ENCODE assay signal across 26 cellular contexts in the genomic region with DNA sequence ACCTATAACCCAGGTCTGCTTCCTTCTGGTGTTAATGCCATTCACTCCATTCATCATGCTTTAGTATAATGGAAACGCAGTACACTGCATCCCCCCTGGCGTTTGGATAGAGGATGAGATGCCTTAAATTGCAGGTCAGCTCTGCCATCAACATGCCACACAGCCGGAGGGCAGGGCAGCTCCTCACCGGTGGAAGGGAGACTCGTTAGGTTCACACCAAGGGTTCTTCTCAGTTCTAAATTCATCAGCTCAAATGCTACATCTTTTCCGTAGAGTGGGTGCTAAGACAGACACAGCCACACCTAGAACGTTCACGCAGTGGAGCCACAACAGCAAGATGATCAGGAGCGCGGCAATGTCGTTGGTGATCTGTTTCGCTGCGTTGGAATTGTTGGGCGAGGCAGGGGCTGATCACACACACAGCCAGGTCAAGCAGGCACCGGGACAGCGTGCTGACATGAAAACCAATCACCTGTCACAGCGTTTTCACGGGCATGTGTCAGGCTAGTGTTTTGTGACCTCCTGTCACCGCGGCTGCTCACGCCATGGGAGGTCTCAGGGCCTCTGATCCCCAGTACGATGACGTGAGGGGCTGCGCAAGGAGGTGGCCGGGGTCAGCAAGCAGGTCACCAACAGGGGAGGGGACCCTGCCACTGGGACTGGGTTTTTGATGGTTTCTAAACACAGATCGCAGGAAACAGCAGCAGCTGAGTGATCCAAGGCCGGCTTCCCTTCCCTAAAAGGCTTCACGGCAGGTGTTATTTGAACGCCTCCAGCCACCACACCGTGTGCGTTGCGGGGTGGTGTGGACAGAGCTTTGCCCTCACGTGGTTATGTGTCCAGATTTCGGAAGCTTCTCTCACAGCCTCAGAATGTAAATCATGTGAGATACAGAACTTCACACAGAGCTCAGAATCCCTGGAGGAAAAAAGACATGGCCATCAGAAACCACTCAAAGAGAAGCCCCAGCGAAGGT.
"Had no signal": no experiment of that assay in that cellular context is flagged by ENCODE, and none has a peak within 500 bp of the region (broad histone marks: within the 10 kb centered on the region; RNA-seq: fewer than 3 reads in every experiment).

No MANE protein-coding gene starts in this region.

- H3K4me3 Mint-ChIP-seq: activated CD8-positive, alpha-beta T cell treated with anti-CD3 and anti-CD28 coated beads for 36 hours; activated naive CD4-positive, alpha-beta T cell treated with anti-CD3 and anti-CD28 coated beads, Interleukin-2, amount 10 ng/mL, durations not matched to agents 7 days and 5 days; activated naive CD8-positive, alpha-beta T cell treated with anti-CD3 and anti-CD28 coated beads for 36 hours; activated T-cell treated with anti-CD3 and anti-CD28 coated beads, Interleukin-2, amount 50 U/mL, for 72 hours had no signal

- ATAC-seq: activated CD8-positive, alpha-beta T cell treated with anti-CD3 and anti-CD28 coated beads for 36 hours; activated T-cell treated with anti-CD3 and anti-CD28 coated beads, Interleukin-2, amount 50 U/mL, for 72 hours; Panc1; Right ventricle myocardium inferior had no signal

- H3K4me3 ChIP-seq: breast epithelium, SJCRH30 had no signal

- H3K27ac ChIP-seq: breast epithelium, KMS-11, SJCRH30, VCaP had no signal

- H3K4me1 Mint-ChIP-seq: activated naive CD4-positive, alpha-beta T cell treated with anti-CD3 and anti-CD28 coated beads, Interleukin-2, amount 10 ng/mL, durations not matched to agents 7 days and 5 days; activated naive CD8-positive, alpha-beta T cell treated with anti-CD3 and anti-CD28 coated beads for 36 hours had no signal

- H3K9me3 ChIP-seq: breast epithelium, SJCRH30, SK-N-SH had no signal

- H3K36me3 Mint-ChIP-seq: activated naive CD4-positive, alpha-beta T cell treated with anti-CD3 and anti-CD28 coated beads, Interleukin-2, amount 10 ng/mL, durations not matched to agents 7 days and 5 days; activated naive CD8-positive, alpha-beta T cell treated with anti-CD3 and anti-CD28 coated beads for 36 hours had no signal

- H3K36me3 ChIP-seq: breast epithelium, SJCRH30 had no signal

- H3K27me3 Mint-ChIP-seq: activated naive CD4-positive, alpha-beta T cell treated with anti-CD3 and anti-CD28 coated beads, Interleukin-2, amount 10 ng/mL, durations not matched to agents 7 days and 5 days had no signal

- DNase-seq: activated CD4-positive, CD25-positive, alpha-beta regulatory T cell; activated CD8-positive, alpha-beta memory T cell treated with anti-CD3 and anti-CD28 coated beads, Interleukin-2, amount 50 U/mL, for 4 hours; activated CD8-positive, alpha-beta T cell treated with anti-CD3 and anti-CD28 coated beads for 36 hours; activated gamma-delta T cell treated with Interleukin-2 at 50 U/mL for 16 hours; activated naive CD4-positive, alpha-beta T cell treated with anti-CD3 and anti-CD28 coated beads, Interleukin-2, amount 10 ng/mL, durations not matched to agents 7 days and 5 days; activated naive CD8-positive, alpha-beta T cell treated with anti-CD3 and anti-CD28 coated beads for 36 hours; activated T-cell treated with anti-CD3 and anti-CD28 coated beads, Interleukin-2, amount 50 U/mL, for 72 hours; central memory CD4-positive, alpha-beta T cell; NCI-H1092; NCI-H1417 treated with DMSO at 0.1 percent for 48 hours; NCI-H187; NCI-H2081 treated with DMSO at 0.1 percent for 48 hours; NCI-H446 treated with DMSO at 0.1 percent for 48 hours; NCI-H524 treated with DMSO at 0.1 percent for 48 hours; NCI-H82; OCI-M1; RPMI8226; SJCRH30; SK-N-SH; T-helper 1 cell had no signal

- H3K27ac Mint-ChIP-seq: activated CD8-positive, alpha-beta T cell treated with anti-CD3 and anti-CD28 coated beads for 36 hours; activated naive CD4-positive, alpha-beta T cell treated with anti-CD3 and anti-CD28 coated beads, Interleukin-2, amount 10 ng/mL, durations not matched to agents 7 days and 5 days; activated naive CD8-positive, alpha-beta T cell treated with anti-CD3 and anti-CD28 coated beads for 36 hours; activated T-cell treated with anti-CD3 and anti-CD28 coated beads, Interleukin-2, amount 50 U/mL, for 72 hours; activated T-helper 2 cell treated with anti-CD3 and anti-CD28 coated beads, Interferon-gamma antibody, Interleukin-2, Interleukin-4, amounts not matched to agents 10 μg/mL and 5 μg/mL and 100 μg/mL, durations not matched to agents 14 hours and 24 hours and 36 hours had no signal

- H3K4me1 ChIP-seq: breast epithelium had no signal

- H3K9me3 Mint-ChIP-seq: activated CD8-positive, alpha-beta T cell treated with anti-CD3 and anti-CD28 coated beads for 36 hours; activated naive CD4-positive, alpha-beta T cell treated with anti-CD3 and anti-CD28 coated beads, Interleukin-2, amount 10 ng/mL, durations not matched to agents 7 days and 5 days; activated naive CD8-positive, alpha-beta T cell treated with anti-CD3 and anti-CD28 coated beads for 36 hours; activated T-cell treated with anti-CD3 and anti-CD28 coated beads, Interleukin-2, amount 50 U/mL, for 72 hours; activated T-helper 2 cell treated with anti-CD3 and anti-CD28 coated beads, Interferon-gamma antibody, Interleukin-2, Interleukin-4, amounts not matched to agents 10 μg/mL and 5 μg/mL and 100 μg/mL, durations not matched to agents 14 hours and 24 hours and 36 hours had no signal

- H3K27me3 ChIP-seq: breast epithelium, SJCRH30 had no signal
